In the genomic region with DNA sequence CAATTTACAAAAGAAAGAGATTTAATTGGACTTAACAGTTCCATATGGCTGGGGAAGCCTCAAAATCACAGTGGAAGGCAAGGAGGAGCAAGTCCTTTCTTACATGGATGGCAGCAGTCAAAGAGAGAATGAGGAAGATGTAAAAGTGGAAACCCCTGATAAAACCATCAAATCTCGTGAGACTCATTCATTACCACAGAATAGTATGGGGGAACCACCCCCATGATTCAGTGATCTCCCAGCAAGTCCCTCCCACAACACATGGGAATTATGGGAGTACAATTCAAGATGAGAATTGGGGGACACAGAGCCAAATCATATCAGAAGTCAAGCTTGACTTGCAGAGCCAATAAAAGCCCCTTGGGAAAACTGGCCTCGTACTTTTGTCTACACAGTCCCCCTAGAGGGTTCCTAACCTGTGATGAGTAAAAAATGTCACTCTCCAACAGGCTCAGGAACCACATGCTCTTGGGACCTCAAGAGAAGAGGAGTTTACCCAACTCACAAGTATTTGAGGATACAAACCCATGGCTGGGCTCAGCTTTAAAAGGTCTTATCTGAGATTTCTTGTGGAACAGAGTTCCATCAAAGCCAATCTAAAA, we compare ENCODE assay signal across 20 cellular contexts. TPM values are rescaled to one million over a fixed set of nuclear protein-coding genes. Genes with fewer than 3 reads are reported as not detected.
DNase-seq lines count a peak whose midpoint lies in the region; ATAC-seq and TF ChIP-seq lines count a peak whose summit lies in the region.
"Had no signal": no experiment of that assay in that cellular context is flagged by ENCODE, and none has a peak within 500 bp of the region (broad histone marks: within the 10 kb centered on the region; RNA-seq: fewer than 3 reads in every experiment).

No MANE protein-coding gene starts in this region.

- H3K4me1 Mint-ChIP-seq in activated CD8-positive, alpha-beta T cell treated with anti-CD3 and anti-CD28 coated beads, Interleukin-2, amount 10 ng/mL, durations not matched to agents 7 days and 5 days (ENCODE audit: low read depth): peaks cover 8% of the 10 kb centered on the region
- peaks cover 4% of the 10 kb centered on the region for H3K4me1 Mint-ChIP-seq in activated CD8-positive, alpha-beta T cell treated with anti-CD3 and anti-CD28 coated beads for 36 hours (ENCODE audit: low read depth)
- peaks cover 5% of the 10 kb centered on the region for H3K4me1 Mint-ChIP-seq in activated B cell treated with CpG ODN at 0.5 μM for 24 hours
- peaks cover 5 to 10% of the 10 kb centered on the region in 2 donors for H3K4me1 Mint-ChIP-seq in stimulated activated naive B cell treated with anti-CD40 and anti-IgM and Interleukin-4, amounts not matched to agents 10 μg/mL and 1 μg/mL and 100 μg/mL, for 72 hours

- H3K9me3 Mint-ChIP-seq in activated CD8-positive, alpha-beta T cell treated with anti-CD3 and anti-CD28 coated beads, Interleukin-2, amount 10 ng/mL, durations not matched to agents 7 days and 5 days (ENCODE audit: insufficient read depth): peaks cover 31% of the 10 kb centered on the region
- peaks cover 6% of the 10 kb centered on the region for H3K9me3 Mint-ChIP-seq in activated CD8-positive, alpha-beta T cell treated with anti-CD3 and anti-CD28 coated beads for 36 hours
- peaks cover 11% of the 10 kb centered on the region for H3K9me3 Mint-ChIP-seq in activated B cell treated with CpG ODN at 0.5 μM for 24 hours
- peaks cover 7 to 9% of the 10 kb centered on the region in 2 donors for H3K9me3 Mint-ChIP-seq in stimulated activated naive B cell treated with anti-CD40 and anti-IgM and Interleukin-4, amounts not matched to agents 10 μg/mL and 1 μg/mL and 100 μg/mL, for 72 hours

- no peak overlapping the region for H3K27ac Mint-ChIP-seq in activated CD8-positive, alpha-beta T cell treated with anti-CD3 and anti-CD28 coated beads, Interleukin-2, amount 10 ng/mL, durations not matched to agents 7 days and 5 days
- H3K27ac Mint-ChIP-seq in activated CD8-positive, alpha-beta T cell treated with anti-CD3 and anti-CD28 coated beads for 36 hours: no peak overlapping the region
- no peak overlapping the region for H3K27ac Mint-ChIP-seq in activated B cell treated with CpG ODN at 0.5 μM for 24 hours
- H3K27ac Mint-ChIP-seq in stimulated activated naive B cell treated with anti-CD40 and anti-IgM and Interleukin-4, amounts not matched to agents 10 μg/mL and 1 μg/mL and 100 μg/mL, for 72 hours: no peak overlapping the region
- H3K27ac Mint-ChIP-seq: CD4-positive, CD25-positive, alpha-beta regulatory T cell; CD8-positive, alpha-beta T cell; GM23338; H9 had no signal

- H3K27me3 Mint-ChIP-seq in activated CD8-positive, alpha-beta T cell treated with anti-CD3 and anti-CD28 coated beads, Interleukin-2, amount 10 ng/mL, durations not matched to agents 7 days and 5 days (ENCODE audit: low read depth): no peaks in the 10 kb centered on the region
- no peaks in the 10 kb centered on the region for H3K27me3 Mint-ChIP-seq in activated CD8-positive, alpha-beta T cell treated with anti-CD3 and anti-CD28 coated beads for 36 hours
- peaks cover 3% of the 10 kb centered on the region for H3K27me3 Mint-ChIP-seq in activated B cell treated with CpG ODN at 0.5 μM for 24 hours
- peaks cover 14 to 28% of the 10 kb centered on the region in 2 donors for H3K27me3 Mint-ChIP-seq in stimulated activated naive B cell treated with anti-CD40 and anti-IgM and Interleukin-4, amounts not matched to agents 10 μg/mL and 1 μg/mL and 100 μg/mL, for 72 hours

- POLR2A ChIA-PET in activated CD8-positive, alpha-beta T cell treated with anti-CD3 and anti-CD28 coated beads, Interleukin-2, amount 10 ng/mL, durations not matched to agents 7 days and 5 days (lab: Charles Lee): no interaction called here
- POLR2A ChIA-PET in activated CD8-positive, alpha-beta T cell treated with anti-CD3 and anti-CD28 coated beads for 36 hours (lab: Charles Lee): interaction anchor here (1.6 kb wide), 1 partner anchor 13 kb away, joined by 5 read pairs; no protein-coding TSS in a partner anchor
- POLR2A ChIA-PET in activated B cell treated with CpG ODN at 0.5 μM for 24 hours (lab: Charles Lee): no interaction called here

- no peak for TF ChIP-seq CTCF in activated CD8-positive, alpha-beta T cell treated with anti-CD3 and anti-CD28 coated beads for 36 hours (IDR thresholded peaks at IDR 0.05)
- TF ChIP-seq CTCF in activated B cell treated with CpG ODN at 0.5 μM for 24 hours (IDR thresholded peaks at IDR 0.05): no peak

- no peak overlapping the region for H3K4me3 Mint-ChIP-seq in activated CD8-positive, alpha-beta T cell treated with anti-CD3 and anti-CD28 coated beads, Interleukin-2, amount 10 ng/mL, durations not matched to agents 7 days and 5 days
- H3K4me3 Mint-ChIP-seq in activated CD8-positive, alpha-beta T cell treated with anti-CD3 and anti-CD28 coated beads for 36 hours: no peak overlapping the region
- no peak overlapping the region for H3K4me3 Mint-ChIP-seq in activated B cell treated with CpG ODN at 0.5 μM for 24 hours
- H3K4me3 Mint-ChIP-seq in stimulated activated naive B cell treated with anti-CD40 and anti-IgM and Interleukin-4, amounts not matched to agents 10 μg/mL and 1 μg/mL and 100 μg/mL, for 72 hours: no peak overlapping the region
- H3K4me3 Mint-ChIP-seq: CD4-positive, CD25-positive, alpha-beta regulatory T cell; CD8-positive, alpha-beta T cell; GM23338; H9 had no signal

- no peak for ATAC-seq in activated CD8-positive, alpha-beta T cell treated with anti-CD3 and anti-CD28 coated beads, Interleukin-2, amount 10 ng/mL, durations not matched to agents 7 days and 5 days
- no peak for ATAC-seq in activated CD8-positive, alpha-beta T cell treated with anti-CD3 and anti-CD28 coated beads for 36 hours
- ATAC-seq in activated B cell treated with CpG ODN at 0.5 μM for 24 hours (ENCODE audit: low read depth): peak; percentile 56
- ATAC-seq in stimulated activated naive B cell treated with anti-CD40 and anti-IgM and Interleukin-4, amounts not matched to agents 10 μg/mL and 1 μg/mL and 100 μg/mL, for 72 hours (replicated peaks): peak; percentile 66 to 89
- ATAC-seq: A549; CD8-positive, alpha-beta T cell; GM12878; GM23338; HCT116 had no signal

- CTCF ChIA-PET in activated CD8-positive, alpha-beta T cell treated with anti-CD3 and anti-CD28 coated beads, Interleukin-2, amount 10 ng/mL, durations not matched to agents 7 days and 5 days (lab: Charles Lee): interaction anchor here (1.0 to 1.4 kb wide), 2 partner anchors 48 to 54 kb away, joined by 3 to 4 read pairs; no protein-coding TSS in a partner anchor
- CTCF ChIA-PET in activated CD8-positive, alpha-beta T cell treated with anti-CD3 and anti-CD28 coated beads for 36 hours (lab: Charles Lee): interaction anchor here (1.0 to 1.3 kb wide), 2 partner anchors 13 to 135 kb away, joined by 5 read pairs; no protein-coding TSS in a partner anchor
- CTCF ChIA-PET in activated B cell treated with CpG ODN at 0.5 μM for 24 hours (lab: Charles Lee): no interaction called here

- intact Hi-C loops in activated CD8-positive, alpha-beta T cell treated with anti-CD3 and anti-CD28 coated beads for 36 hours (cut with micrococcal nuclease): no loop called here
- intact Hi-C loops in activated B cell treated with CpG ODN at 0.5 μM for 24 hours (cut with micrococcal nuclease): no loop called here

- peaks cover 21% of the 10 kb centered on the region for H3K36me3 Mint-ChIP-seq in activated CD8-positive, alpha-beta T cell treated with anti-CD3 and anti-CD28 coated beads, Interleukin-2, amount 10 ng/mL, durations not matched to agents 7 days and 5 days (ENCODE audit: low read depth)
- H3K36me3 Mint-ChIP-seq in activated CD8-positive, alpha-beta T cell treated with anti-CD3 and anti-CD28 coated beads for 36 hours (ENCODE audit: low read depth): peaks cover 3% of the 10 kb centered on the region
- H3K36me3 Mint-ChIP-seq in activated B cell treated with CpG ODN at 0.5 μM for 24 hours (ENCODE audit: low read depth): no peaks in the 10 kb centered on the region
- H3K36me3 Mint-ChIP-seq in stimulated activated naive B cell treated with anti-CD40 and anti-IgM and Interleukin-4, amounts not matched to agents 10 μg/mL and 1 μg/mL and 100 μg/mL, for 72 hours: peaks cover 0 to 8% of the 10 kb centered on the region in 2 donors

- DNase-seq in activated CD8-positive, alpha-beta T cell treated with anti-CD3 and anti-CD28 coated beads, Interleukin-2, amount 10 ng/mL, durations not matched to agents 7 days and 5 days: peak; percentile 5
- no peak for DNase-seq in activated CD8-positive, alpha-beta T cell treated with anti-CD3 and anti-CD28 coated beads for 36 hours
- no peak for DNase-seq in activated B cell treated with CpG ODN at 0.5 μM for 24 hours
- peak; percentile 27 for DNase-seq in stimulated activated naive B cell treated with anti-CD40 and anti-IgM and Interleukin-4, amounts not matched to agents 10 μg/mL and 1 μg/mL and 100 μg/mL, for 72 hours
- no peak for DNase-seq in NCI-H345 treated with DMSO at 0.1 percent for 48 hours (lab: John Stamatoyannopoulos, UW; ENCODE audit: unreplicated experiment)
- no peak for DNase-seq in NCI-H345 (lab: John Stamatoyannopoulos, UW)
- DNase-seq: 8988T; ACHN; AML-193; CD4-positive, CD25-positive, alpha-beta regulatory T cell; CD8-positive, alpha-beta T cell; DMS 273 treated with DMSO at 0.1 percent for 48 hours; DMS79; EL; GDM1; H9 had no signal

RNA-seq across cellular contexts. Expression of a gene that starts 11.2 kb away (rescaled TPM):
- 100 to 1,000 TPM; 152 to 157 TPM for total RNA-seq in activated CD8-positive, alpha-beta T cell treated with anti-CD3 and anti-CD28 coated beads, Interleukin-2, amount 10 ng/mL, durations not matched to agents 7 days and 5 days
- 10 to 100 TPM; 46.7 to 46.9 TPM for total RNA-seq in activated CD8-positive, alpha-beta T cell treated with anti-CD3 and anti-CD28 coated beads for 36 hours
- total RNA-seq in activated B cell treated with CpG ODN at 0.5 μM for 24 hours: 19.6 and 26.6 TPM in 2 replicates

Comparison
In these comparisons a context has a peak if more than half of its experiments do, and no peak if none do; other contexts are left out.
1. DNase-seq: peak in activated CD8-positive, alpha-beta T cell treated with anti-CD3 and anti-CD28 coated beads, Interleukin-2, amount 10 ng/mL, durations not matched to agents 7 days and 5 days (single experiment) and stimulated activated naive B cell treated with anti-CD40 and anti-IgM and Interleukin-4, amounts not matched to agents 10 μg/mL and 1 μg/mL and 100 μg/mL, for 72 hours (single experiment); none in activated CD8-positive, alpha-beta T cell treated with anti-CD3 and anti-CD28 coated beads for 36 hours (single experiment), activated B cell treated with CpG ODN at 0.5 μM for 24 hours (single experiment), NCI-H345 treated with DMSO at 0.1 percent for 48 hours (single experiment) and NCI-H345 (single experiment).
2. ATAC-seq: peak in activated B cell treated with CpG ODN at 0.5 μM for 24 hours (single experiment) and stimulated activated naive B cell treated with anti-CD40 and anti-IgM and Interleukin-4, amounts not matched to agents 10 μg/mL and 1 μg/mL and 100 μg/mL, for 72 hours (2 of 2); none in activated CD8-positive, alpha-beta T cell treated with anti-CD3 and anti-CD28 coated beads, Interleukin-2, amount 10 ng/mL, durations not matched to agents 7 days and 5 days (single experiment) and activated CD8-positive, alpha-beta T cell treated with anti-CD3 and anti-CD28 coated beads for 36 hours (single experiment).